Comparison of ENCODE assay signal across 11 cellular contexts in the genomic region with DNA sequence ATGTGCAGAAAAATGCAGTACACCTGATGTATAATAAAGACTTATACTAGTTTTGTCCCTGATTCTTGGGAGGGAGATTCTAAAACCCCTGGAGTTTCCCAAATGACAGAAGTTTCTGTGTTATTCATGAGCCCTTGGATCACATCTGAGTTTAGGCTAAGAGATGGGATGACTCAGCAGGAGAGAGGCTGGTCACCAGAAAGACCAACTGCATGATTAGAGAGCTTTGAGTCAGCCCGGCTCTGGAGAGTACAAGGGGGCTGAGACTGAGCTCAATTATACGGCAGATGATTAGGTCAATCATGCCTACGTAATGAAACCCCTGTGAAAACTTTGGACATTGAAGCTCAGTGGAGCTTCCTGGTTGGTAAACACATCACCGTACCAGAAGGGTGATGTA.
DNase-seq lines count a peak whose midpoint lies in the region; ATAC-seq, FAIRE-seq and TF ChIP-seq lines count a peak whose summit lies in the region.
"Had no signal": no experiment of that assay in that cellular context is flagged by ENCODE, and none has a peak within 500 bp of the region (broad histone marks: within the 10 kb centered on the region; RNA-seq: fewer than 3 reads in every experiment).

No MANE protein-coding gene starts in this region.

- no peak for FAIRE-seq in urothelium cell line (lab: Jason Lieb, UNC)

- intact Hi-C loops in heart right ventricle (cut with DNase I) (no loop called here), left ventricle myocardium inferior (cut with micrococcal nuclease) (no loop called here), adrenal gland (cut with DNase I) (no loop called here)

- H3K4me1 ChIP-seq in heart right ventricle: peaks cover 0 to 10% (median 0%) of the 10 kb centered on the region in 9 donors
- H3K4me1 ChIP-seq in left ventricle myocardium inferior: no peaks in the 10 kb centered on the region
- no peaks in the 10 kb centered on the region for H3K4me1 ChIP-seq in adrenal gland (replicated peaks in 1 of 2)
- H3K4me1 ChIP-seq: BLaER1 had no signal

- peaks cover 2% of the 10 kb centered on the region for H3K9me3 Mint-ChIP-seq in glutamatergic neuron (ENCODE audit: unreplicated experiment)

- DNase-seq in heart right ventricle (no peak), left ventricle myocardium inferior (no peak), adrenal gland (peak; percentile 45 to 74 (median 64)), iPS-NIHi11 (ENCODE audit: low spot score) (peak; percentile 12), urothelium cell line (ENCODE audit: low spot score) (peak; percentile 49), NCI-H128 (lab: John Stamatoyannopoulos, UW; ENCODE audit: unreplicated experiment) (no peak), glutamatergic neuron (no peak)
- DNase-seq: MM.1S, SIG-M5 had no signal

- 81 to 92% methylated on average over 4 of the region's 4 CpGs for WGBS in heart right ventricle, 2 donors
- 52 to 67% (median 59%) methylated on average over 4 of the region's 4 CpGs for WGBS in adrenal gland, 4 donors

- H3K27me3 ChIP-seq in heart right ventricle: no peaks in the 10 kb centered on the region
- H3K27me3 ChIP-seq in left ventricle myocardium inferior (ENCODE audit: low read depth): no peaks in the 10 kb centered on the region
- H3K27me3 ChIP-seq in adrenal gland: no peaks in the 10 kb centered on the region
- H3K27me3 ChIP-seq: BLaER1 had no signal

- ATAC-seq in heart right ventricle (peak in 5 of 8 donors; percentile 43 to 93 (median 56)), HG03460 (IDR thresholded peaks at IDR 0.05; ENCODE audit: unreplicated experiment) (no peak)

- no peaks in the 10 kb centered on the region for H3K36me3 Mint-ChIP-seq in glutamatergic neuron (ENCODE audit: unreplicated experiment)

- H3K4me3 Mint-ChIP-seq in glutamatergic neuron (ENCODE audit: unreplicated experiment): no peak overlapping the region

- H3K27me3 Mint-ChIP-seq in glutamatergic neuron (ENCODE audit: unreplicated experiment): no peaks in the 10 kb centered on the region

- no peak overlapping the region for H3K27ac Mint-ChIP-seq in glutamatergic neuron (ENCODE audit: unreplicated experiment)

- TF ChIP-seq POLR2A in adrenal gland (IDR thresholded peaks at IDR 0.05): no peak

- peaks cover 0 to 10% (median 0%) of the 10 kb centered on the region in 9 donors for H3K36me3 ChIP-seq in heart right ventricle
- no peaks in the 10 kb centered on the region for H3K36me3 ChIP-seq in left ventricle myocardium inferior
- no peaks in the 10 kb centered on the region for H3K36me3 ChIP-seq in adrenal gland (replicated peaks in 1 of 2)
- H3K36me3 ChIP-seq: BLaER1 had no signal

- peaks cover 18% of the 10 kb centered on the region for H3K4me1 Mint-ChIP-seq in glutamatergic neuron (ENCODE audit: low read depth, unreplicated experiment)

- H3K4me3 ChIP-seq in heart right ventricle (no peak overlapping the region), left ventricle myocardium inferior (no peak overlapping the region), adrenal gland (no peak overlapping the region)
- H3K4me3 ChIP-seq: BLaER1 had no signal

- TF ChIP-seq CTCF in heart right ventricle (IDR thresholded peaks at IDR 0.05) (no peak), left ventricle myocardium inferior (IDR thresholded peaks at IDR 0.05; ENCODE audit: borderline replicate concordance) (no peak), adrenal gland (IDR thresholded peaks at IDR 0.05) (no peak), glutamatergic neuron (IDR thresholded peaks at IDR 0.05; ENCODE audit: partially characterized antibody, unreplicated experiment) (no peak)

- H3K27ac ChIP-seq in heart right ventricle: peak overlapping the region in 1 of 10 donors; percentile 27
- H3K27ac ChIP-seq in left ventricle myocardium inferior (replicated peaks): no peak overlapping the region
- H3K27ac ChIP-seq in adrenal gland: peak overlapping the region in 2 of 5 donors; percentile 54 to 55
- H3K27ac ChIP-seq: BLaER1 had no signal

- H3K9me3 ChIP-seq in heart right ventricle: no peaks in the 10 kb centered on the region
- H3K9me3 ChIP-seq in left ventricle myocardium inferior (replicated peaks): no peaks in the 10 kb centered on the region
- H3K9me3 ChIP-seq in adrenal gland (replicated peaks in 1 of 3): no peaks in the 10 kb centered on the region
- H3K9me3 ChIP-seq: BLaER1 had no signal

Comparison
In these comparisons a context has a peak if more than half of its experiments do, and no peak if none do; other contexts are left out.
1. DNase-seq: peak in adrenal gland (7 of 7), iPS-NIHi11 (single experiment) and urothelium cell line (single experiment); none in heart right ventricle (0 of 2), left ventricle myocardium inferior (single experiment), NCI-H128 (single experiment) and glutamatergic neuron (single experiment).